In genomic region chr2:31233741-31234689, GRCh38 we compare ENCODE assay signal across 8 cellular contexts. TPM values are rescaled to one million over a fixed set of nuclear protein-coding genes. Genes with fewer than 3 reads are reported as not detected.
DNase-seq lines count a peak whose midpoint lies in the region; ATAC-seq, FAIRE-seq and TF ChIP-seq lines count a peak whose summit lies in the region.

EHD3 (plus strand) TSS chr2:31234152; CDS start chr2:31234622, 470 bp downstream.

- peak; percentile 90 for FAIRE-seq in HTR-8/SVneo (lab: Jason Lieb, UNC)

- peak within 1 kb of the TSS in 6 of 8 donors; percentile 20 to 86 (median 71) for H3K27ac Mint-ChIP-seq in CD8-positive, alpha-beta memory T cell
- peak within 1 kb of the TSS in 7 of 10 donors; percentile 6 to 79 (median 63) for H3K27ac Mint-ChIP-seq in naive thymus-derived CD8-positive, alpha-beta T cell
- H3K27ac Mint-ChIP-seq in stimulated activated naive B cell treated with anti-CD40 and anti-IgM and Interleukin-4, amounts not matched to agents 10 μg/mL and 1 μg/mL and 100 μg/mL, for 72 hours = peak within 1 kb of the TSS; percentile 37

- peak within 1 kb of the TSS; percentile 81 to 91 (median 83) for H3K4me3 Mint-ChIP-seq in CD8-positive, alpha-beta memory T cell
- peak within 1 kb of the TSS; percentile 76 to 88 (median 83) for H3K4me3 Mint-ChIP-seq in naive thymus-derived CD8-positive, alpha-beta T cell
- peak within 1 kb of the TSS; percentile 83 to 90 for H3K4me3 Mint-ChIP-seq in stimulated activated naive B cell treated with anti-CD40 and anti-IgM and Interleukin-4, amounts not matched to agents 10 μg/mL and 1 μg/mL and 100 μg/mL, for 72 hours

- H3K27me3 ChIP-seq in CD8-positive, alpha-beta memory T cell (ENCODE audit: insufficient read depth, low read length, poor library complexity, severe bottlenecking) = no peaks in the 10 kb centered on the region

- POLR2A ChIA-PET in CD8-positive, alpha-beta memory T cell (lab: Charles Lee) = interaction anchor here (1.3 kb wide), 1 partner anchor 523 kb away, joined by 3 read pairs; no protein-coding TSS in a partner anchor
- POLR2A ChIA-PET in naive thymus-derived CD8-positive, alpha-beta T cell (lab: Charles Lee) = interaction anchor here (0.9 to 1.4 kb wide), 2 partner anchors 10 to 523 kb away, joined by 3 read pairs; no protein-coding TSS in a partner anchor

- peaks cover 6 to 10% of the 10 kb centered on the region in 2 donors for H3K27me3 Mint-ChIP-seq in CD8-positive, alpha-beta memory T cell
- H3K27me3 Mint-ChIP-seq in naive thymus-derived CD8-positive, alpha-beta T cell = peaks cover 0 to 9% (median 4%) of the 10 kb centered on the region in 5 donors
- no peaks in the 10 kb centered on the region for H3K27me3 Mint-ChIP-seq in stimulated activated naive B cell treated with anti-CD40 and anti-IgM and Interleukin-4, amounts not matched to agents 10 μg/mL and 1 μg/mL and 100 μg/mL, for 72 hours

- peak; percentile 90 for ATAC-seq in GM21360 (IDR thresholded peaks at IDR 0.05; ENCODE audit: unreplicated experiment)
- peak; percentile 96 to 99 for ATAC-seq in naive thymus-derived CD8-positive, alpha-beta T cell
- peak; percentile 99 for ATAC-seq in stimulated activated naive B cell treated with anti-CD40 and anti-IgM and Interleukin-4, amounts not matched to agents 10 μg/mL and 1 μg/mL and 100 μg/mL, for 72 hours (replicated peaks)

- peak; percentile 50 for TF ChIP-seq CTCF in fibroblast of mammary gland (conservative IDR thresholded peaks at IDR 0.05; ENCODE audit: control insufficient read depth, insufficient read depth, low read depth, low read length)

- peak; percentile 56 to 81 (median 64) for DNase-seq in CD8-positive, alpha-beta memory T cell
- DNase-seq in HTR-8/SVneo (ENCODE audit: insufficient read length, low spot score) = peak; percentile 94
- DNase-seq in OCI-M1 (lab: John Stamatoyannopoulos, UW) = peak; percentile 90
- DNase-seq in activated T-helper 1 cell treated with anti-CD3 and anti-CD28 coated beads, Interleukin-2, amount 50 U/mL, for 16 hours (ENCODE audit: low read depth in 1 of 2, low spot score in 1 of 2) = peak; percentile 53 to 62
- DNase-seq in fibroblast of mammary gland (ENCODE audit: low read depth) = peak; percentile 77
- DNase-seq in naive thymus-derived CD8-positive, alpha-beta T cell = peak; percentile 53 to 86 (median 67)
- peak; percentile 88 for DNase-seq in stimulated activated naive B cell treated with anti-CD40 and anti-IgM and Interleukin-4, amounts not matched to agents 10 μg/mL and 1 μg/mL and 100 μg/mL, for 72 hours

- no peaks in the 10 kb centered on the region for H3K36me3 Mint-ChIP-seq in CD8-positive, alpha-beta memory T cell
- H3K36me3 Mint-ChIP-seq in naive thymus-derived CD8-positive, alpha-beta T cell = no peaks in the 10 kb centered on the region
- peaks cover 0 to 5% of the 10 kb centered on the region in 2 donors for H3K36me3 Mint-ChIP-seq in stimulated activated naive B cell treated with anti-CD40 and anti-IgM and Interleukin-4, amounts not matched to agents 10 μg/mL and 1 μg/mL and 100 μg/mL, for 72 hours

- H3K4me1 Mint-ChIP-seq in CD8-positive, alpha-beta memory T cell = peaks cover 24 to 30% (median 25%) of the 10 kb centered on the region in 3 donors
- peaks cover 9 to 38% (median 25%) of the 10 kb centered on the region in 4 donors for H3K4me1 Mint-ChIP-seq in naive thymus-derived CD8-positive, alpha-beta T cell
- H3K4me1 Mint-ChIP-seq in stimulated activated naive B cell treated with anti-CD40 and anti-IgM and Interleukin-4, amounts not matched to agents 10 μg/mL and 1 μg/mL and 100 μg/mL, for 72 hours = peaks cover 14 to 35% of the 10 kb centered on the region in 2 donors

- H3K9me3 Mint-ChIP-seq in CD8-positive, alpha-beta memory T cell = no peaks in the 10 kb centered on the region
- no peaks in the 10 kb centered on the region for H3K9me3 Mint-ChIP-seq in naive thymus-derived CD8-positive, alpha-beta T cell
- H3K9me3 Mint-ChIP-seq in stimulated activated naive B cell treated with anti-CD40 and anti-IgM and Interleukin-4, amounts not matched to agents 10 μg/mL and 1 μg/mL and 100 μg/mL, for 72 hours = no peaks in the 10 kb centered on the region

- CTCF ChIA-PET in CD8-positive, alpha-beta memory T cell (lab: Charles Lee) = interaction anchor here (0.9 kb wide), 1 partner anchor 99 kb away, joined by 3 read pairs; no protein-coding TSS in a partner anchor

- peak within 1 kb of the TSS; percentile 56 for H3K4me3 ChIP-seq in CD8-positive, alpha-beta memory T cell (ENCODE audit: low read length)
- H3K4me3 ChIP-seq in fibroblast of mammary gland (ENCODE audit: control insufficient read depth, low read depth, low read length) = peak within 1 kb of the TSS; percentile 69

- no peaks in the 10 kb centered on the region for H3K36me3 ChIP-seq in CD8-positive, alpha-beta memory T cell (ENCODE audit: insufficient read depth, low read length)

- H3K27ac ChIP-seq in CD8-positive, alpha-beta memory T cell (ENCODE audit: low read depth, low read length) = no peak within 1 kb of the TSS

- H3K9me3 ChIP-seq in CD8-positive, alpha-beta memory T cell (ENCODE audit: low read length) = no peaks in the 10 kb centered on the region

- peaks cover 17% of the 10 kb centered on the region for H3K4me1 ChIP-seq in CD8-positive, alpha-beta memory T cell (ENCODE audit: insufficient read depth, low read length)

RNA-seq across cellular contexts. Expression of gene EHD3, which starts in this region (rescaled TPM):
- 1 to 10 TPM; 2.3 TPM for total RNA-seq in CD8-positive, alpha-beta memory T cell
- polyA plus RNA-seq in CD8-positive, alpha-beta memory T cell = 4.3 TPM
- 1 to 10 TPM; 3.2 to 3.6 TPM for total RNA-seq in naive thymus-derived CD8-positive, alpha-beta T cell
- polyA plus RNA-seq in naive thymus-derived CD8-positive, alpha-beta T cell = 1 to 10 TPM; 2.0 to 4.6 (median 2.6) TPM
